ENCODE assay signal across 1 cellular context in genomic region chr2:10426726-10427567, GRCh38.
TF ChIP-seq lines count a peak whose summit lies in the region.

No MANE protein-coding gene starts in this region.

TF ChIP-seq in HCT116, 20 proteins besides CTCF, POLR2A, EP300 and RAD21 (continued from another document):
- TF ChIP-seq TCF7L2 (IDR thresholded peaks at IDR 0.05; ENCODE audit: borderline replicate concordance, extremely low read depth, insufficient read depth, insufficient read length) = no peak
- TF ChIP-seq POLR2AphosphoS5 (IDR thresholded peaks at IDR 0.05; ENCODE audit: low read depth, low read length) = no peak
